9 cellular contexts compared by ENCODE assay signal in genomic region chr3:187669675-187670504, GRCh38. TPM values are rescaled to one million over a fixed set of nuclear protein-coding genes. Genes with fewer than 3 reads are reported as not detected.
DNase-seq lines count a peak whose midpoint lies in the region; ATAC-seq, FAIRE-seq and TF ChIP-seq lines count a peak whose summit lies in the region.
"Had no signal": no experiment of that assay in that cellular context is flagged by ENCODE, and none has a peak within 500 bp of the region (broad histone marks: within the 10 kb centered on the region; RNA-seq: fewer than 3 reads in every experiment).

SST (minus strand) TSS chr3:187670394; CDS start chr3:187670291, 103 bp downstream.

- FAIRE-seq in H54 (lab: Jason Lieb, UNC), result peak; percentile 93

- H3K27me3 Mint-ChIP-seq in progenitor cell of endocrine pancreas, result peaks cover 70% of the 10 kb centered on the region
- H3K27me3 Mint-ChIP-seq in stimulated activated memory B cell treated with anti-CD40 and anti-IgM and Interleukin-4, amounts not matched to agents 10 μg/mL and 1 μg/mL and 100 μg/mL, for 72 hours, result peaks cover 55% of the 10 kb centered on the region

- no peak for DNase-seq in H54 (ENCODE audit: insufficient read length, low spot score)
- DNase-seq in RKO (ENCODE audit: low spot score), result peak; percentile 35
- DNase-seq in fibroblast of peridontal ligament (ENCODE audit: extremely low read depth), result peak; percentile 45
- DNase-seq in progenitor cell of endocrine pancreas (ENCODE audit: low spot score, unreplicated experiment), result peak; percentile 73
- DNase-seq in DMS153 treated with DMSO at 0.1 percent for 48 hours (lab: John Stamatoyannopoulos, UW; ENCODE audit: unreplicated experiment), result no peak
- no peak for DNase-seq in GM19240 (ENCODE audit: insufficient read length, low spot score)

- no peak for TF ChIP-seq POLR2A in H54 (IDR thresholded peaks at IDR 0.05; ENCODE audit: low read depth, low read length)

- ATAC-seq in stimulated activated memory B cell treated with anti-CD40 and anti-IgM and Interleukin-4, amounts not matched to agents 10 μg/mL and 1 μg/mL and 100 μg/mL, for 72 hours, result no peak
- no peak for ATAC-seq in GM21528 (IDR thresholded peaks at IDR 0.05; ENCODE audit: low FRiP score, unreplicated experiment)

- H3K36me3 Mint-ChIP-seq in progenitor cell of endocrine pancreas (ENCODE audit: insufficient read depth), result no peaks in the 10 kb centered on the region
- no peaks in the 10 kb centered on the region for H3K36me3 Mint-ChIP-seq in stimulated activated memory B cell treated with anti-CD40 and anti-IgM and Interleukin-4, amounts not matched to agents 10 μg/mL and 1 μg/mL and 100 μg/mL, for 72 hours

- no peaks in the 10 kb centered on the region for H3K9me3 Mint-ChIP-seq in progenitor cell of endocrine pancreas (ENCODE audit: low read depth)
- H3K9me3 Mint-ChIP-seq in stimulated activated memory B cell treated with anti-CD40 and anti-IgM and Interleukin-4, amounts not matched to agents 10 μg/mL and 1 μg/mL and 100 μg/mL, for 72 hours, result no peaks in the 10 kb centered on the region
- H3K9me3 Mint-ChIP-seq: dendritic cell treated with granulocyte-macrophage colony-stimulating factor and Interleukin-4, amounts not matched to agents 40 ng/mL and 50 ng/mL, for 4 days had no signal

- peaks cover 8% of the 10 kb centered on the region for H3K4me1 Mint-ChIP-seq in progenitor cell of endocrine pancreas (ENCODE audit: low read depth)
- no peaks in the 10 kb centered on the region for H3K4me1 Mint-ChIP-seq in stimulated activated memory B cell treated with anti-CD40 and anti-IgM and Interleukin-4, amounts not matched to agents 10 μg/mL and 1 μg/mL and 100 μg/mL, for 72 hours

- TF ChIP-seq CTCF in progenitor cell of endocrine pancreas (IDR thresholded peaks at IDR 0.05; ENCODE audit: unreplicated experiment), result no peak

- no peak within 1 kb of the TSS for H3K4me3 Mint-ChIP-seq in progenitor cell of endocrine pancreas (ENCODE audit: low read depth)
- no peak within 1 kb of the TSS for H3K4me3 Mint-ChIP-seq in stimulated activated memory B cell treated with anti-CD40 and anti-IgM and Interleukin-4, amounts not matched to agents 10 μg/mL and 1 μg/mL and 100 μg/mL, for 72 hours
- H3K4me3 Mint-ChIP-seq: dendritic cell treated with granulocyte-macrophage colony-stimulating factor and Interleukin-4, amounts not matched to agents 40 ng/mL and 50 ng/mL, for 4 days had no signal

- H3K27ac Mint-ChIP-seq in progenitor cell of endocrine pancreas, result no peak within 1 kb of the TSS
- no peak within 1 kb of the TSS for H3K27ac Mint-ChIP-seq in stimulated activated memory B cell treated with anti-CD40 and anti-IgM and Interleukin-4, amounts not matched to agents 10 μg/mL and 1 μg/mL and 100 μg/mL, for 72 hours
- H3K27ac Mint-ChIP-seq: dendritic cell treated with granulocyte-macrophage colony-stimulating factor and Interleukin-4, amounts not matched to agents 40 ng/mL and 50 ng/mL, for 4 days had no signal

RNA-seq across cellular contexts. Expression of gene SST, which starts in this region (rescaled TPM):
- 52.5 and 84.3 TPM in 2 replicates for total RNA-seq in progenitor cell of endocrine pancreas

Comparison
In these comparisons a context has a peak if more than half of its experiments do, and no peak if none do; other contexts are left out.
1. DNase-seq: peak in RKO (single experiment), fibroblast of peridontal ligament (single experiment) and progenitor cell of endocrine pancreas (single experiment); none in H54 (single experiment), DMS153 treated with DMSO at 0.1 percent for 48 hours (single experiment) and GM19240 (single experiment).